ENCODE assay signal across 39 cellular contexts in genomic region chr11:76972051-76972450, GRCh38.
"Had no signal": no experiment of that assay in that cellular context is flagged by ENCODE, and none has a peak within 500 bp of the region (broad histone marks: within the 10 kb centered on the region; RNA-seq: fewer than 3 reads in every experiment).

No MANE protein-coding gene starts in this region.

- H3K27me3 ChIP-seq: adrenal gland, ascending aorta, body of pancreas, brain microvascular endothelial cell, breast epithelium, cardiac muscle cell had no signal

- DNase-seq: activated effector memory CD4-positive, alpha-beta T cell treated with anti-CD3 and anti-CD28 coated beads, Interleukin-2, amount 50 U/mL, for 16 hours; activated effector memory CD4-positive, alpha-beta T cell treated with Interleukin-2 at 50 U/mL for 16 hours; activated gamma-delta T cell; activated gamma-delta T cell treated with Interleukin-2 at 50 U/mL for 16 hours; activated naive CD4-positive, alpha-beta T cell treated with anti-CD3 and anti-CD28 coated beads for 36 hours; activated naive CD4-positive, alpha-beta T cell treated with anti-CD3 and anti-CD28 coated beads, Interleukin-2, amount 10 ng/mL, durations not matched to agents 7 days and 5 days; activated naive CD4-positive, alpha-beta T cell treated with anti-CD3 and anti-CD28 coated beads, Interleukin-2, amount 50 U/mL, for 16 hours; activated naive CD4-positive, alpha-beta T cell treated with Interleukin-2 at 50 U/mL for 16 hours; activated naive CD8-positive, alpha-beta T cell treated with anti-CD3 and anti-CD28 coated beads for 36 hours; activated naive CD8-positive, alpha-beta T cell treated with anti-CD3 and anti-CD28 coated beads, Interleukin-2, amount 10 ng/mL, durations not matched to agents 7 days and 5 days; activated naive CD8-positive, alpha-beta T cell treated with anti-CD3 and anti-CD28 coated beads, Interleukin-2, amount 50 U/mL, for 24 hours; activated T-cell treated with anti-CD3 and anti-CD28 coated beads, Interleukin-2, amount 50 U/mL, for 24 hours; activated T-cell treated with anti-CD3 and anti-CD28 coated beads, Interleukin-2, amount 50 U/mL, for 4 hours; activated T-cell treated with anti-CD3 and anti-CD28 coated beads, Interleukin-2, amount 50 U/mL, for 48 hours; activated T-cell treated with anti-CD3 and anti-CD28 coated beads, Interleukin-2, amount 50 U/mL, for 72 hours; adrenal gland; amniotic stem cell; amygdala; anterior cingulate cortex; aorta; body of pancreas; brain microvascular endothelial cell; caudate nucleus; central memory CD4-positive, alpha-beta T cell; cerebellar nuclear complex had no signal

- ATAC-seq: activated naive CD4-positive, alpha-beta T cell treated with anti-CD3 and anti-CD28 coated beads, Interleukin-2, amount 50 U/mL, for 72 hours; activated naive CD8-positive, alpha-beta T cell treated with anti-CD3 and anti-CD28 coated beads, Interleukin-2, amount 50 U/mL, for 24 hours; activated T-cell treated with anti-CD3 and anti-CD28 coated beads, Interleukin-2, amount 50 U/mL, for 4 hours; activated T-cell treated with anti-CD3 and anti-CD28 coated beads, Interleukin-2, amount 50 U/mL, for 72 hours; activated T-helper 17 cell treated with anti-CD3 and anti-CD28 coated beads, Interleukin-2, amount 50 U/mL, for 72 hours; body of pancreas had no signal

- H3K4me3 Mint-ChIP-seq: activated naive CD4-positive, alpha-beta T cell treated with anti-CD3 and anti-CD28 coated beads for 36 hours; activated naive CD4-positive, alpha-beta T cell treated with anti-CD3 and anti-CD28 coated beads, Interleukin-2, amount 10 ng/mL, durations not matched to agents 7 days and 5 days; activated naive CD4-positive, alpha-beta T cell treated with anti-CD3 and anti-CD28 coated beads, Interleukin-2, amount 50 U/mL, for 24 hours; activated naive CD8-positive, alpha-beta T cell; activated naive CD8-positive, alpha-beta T cell treated with anti-CD3 and anti-CD28 coated beads for 36 hours; activated naive CD8-positive, alpha-beta T cell treated with anti-CD3 and anti-CD28 coated beads, Interleukin-2, amount 10 ng/mL, durations not matched to agents 7 days and 5 days; activated naive CD8-positive, alpha-beta T cell treated with anti-CD3 and anti-CD28 coated beads, Interleukin-2, amount 50 U/mL, for 24 hours; activated T-cell treated with anti-CD3 and anti-CD28 coated beads, Interleukin-2, amount 50 U/mL, for 24 hours; activated T-cell treated with anti-CD3 and anti-CD28 coated beads, Interleukin-2, amount 50 U/mL, for 4 hours; activated T-cell treated with anti-CD3 and anti-CD28 coated beads, Interleukin-2, amount 50 U/mL, for 72 hours; activated T-helper 1 cell treated with anti-CD3 and anti-CD28 coated beads, Interleukin-12 subunit alpha, Interleukin-12 subunit beta, Interleukin-2, Interleukin-4 antibody, amounts not matched to agents 30 ng/mL and 10 ng/mL and 1 ng/mL, durations not matched to agents 14 hours and 24 hours and 36 hours; activated T-helper 17 cell treated with anti-CD3 and anti-CD28 coated beads, Interleukin-2, amount 50 U/mL, for 72 hours; brain; central memory CD8-positive, alpha-beta T cell had no signal

- H3K27me3 Mint-ChIP-seq: activated naive CD4-positive, alpha-beta T cell treated with anti-CD3 and anti-CD28 coated beads, Interleukin-2, amount 10 ng/mL, durations not matched to agents 7 days and 5 days; activated naive CD4-positive, alpha-beta T cell treated with anti-CD3 and anti-CD28 coated beads, Interleukin-2, amount 50 U/mL, for 24 hours; activated naive CD8-positive, alpha-beta T cell; activated naive CD8-positive, alpha-beta T cell treated with anti-CD3 and anti-CD28 coated beads for 36 hours; activated naive CD8-positive, alpha-beta T cell treated with anti-CD3 and anti-CD28 coated beads, Interleukin-2, amount 10 ng/mL, durations not matched to agents 7 days and 5 days; activated naive CD8-positive, alpha-beta T cell treated with anti-CD3 and anti-CD28 coated beads, Interleukin-2, amount 50 U/mL, for 24 hours; activated T-cell treated with anti-CD3 and anti-CD28 coated beads, Interleukin-2, amount 50 U/mL, for 24 hours; activated T-helper 17 cell treated with anti-CD3 and anti-CD28 coated beads, Interleukin-2, amount 50 U/mL, for 72 hours; brain; central memory CD8-positive, alpha-beta T cell had no signal

- H3K27ac Mint-ChIP-seq: activated naive CD4-positive, alpha-beta T cell treated with anti-CD3 and anti-CD28 coated beads for 36 hours; activated naive CD4-positive, alpha-beta T cell treated with anti-CD3 and anti-CD28 coated beads, Interleukin-2, amount 10 ng/mL, durations not matched to agents 7 days and 5 days; activated naive CD4-positive, alpha-beta T cell treated with anti-CD3 and anti-CD28 coated beads, Interleukin-2, amount 50 U/mL, for 24 hours; activated naive CD4-positive, alpha-beta T cell treated with anti-CD3 and anti-CD28 coated beads, Interleukin-2, amount 50 U/mL, for 72 hours; activated naive CD8-positive, alpha-beta T cell; activated naive CD8-positive, alpha-beta T cell treated with anti-CD3 and anti-CD28 coated beads for 36 hours; activated naive CD8-positive, alpha-beta T cell treated with anti-CD3 and anti-CD28 coated beads, Interleukin-2, amount 10 ng/mL, durations not matched to agents 7 days and 5 days; activated naive CD8-positive, alpha-beta T cell treated with anti-CD3 and anti-CD28 coated beads, Interleukin-2, amount 50 U/mL, for 24 hours; activated T-cell treated with anti-CD3 and anti-CD28 coated beads, Interleukin-2, amount 50 U/mL, for 24 hours; activated T-cell treated with anti-CD3 and anti-CD28 coated beads, Interleukin-2, amount 50 U/mL, for 72 hours; activated T-helper 1 cell treated with anti-CD3 and anti-CD28 coated beads, Interleukin-12 subunit alpha, Interleukin-12 subunit beta, Interleukin-2, Interleukin-4 antibody, amounts not matched to agents 30 ng/mL and 10 ng/mL and 1 ng/mL, durations not matched to agents 14 hours and 24 hours and 36 hours; activated T-helper 17 cell treated with anti-CD3 and anti-CD28 coated beads, Interleukin-2, amount 50 U/mL, for 72 hours; activated T-helper 2 cell treated with anti-CD3 and anti-CD28 coated beads, Interferon-gamma antibody, Interleukin-2, Interleukin-4, amounts not matched to agents 10 μg/mL and 5 μg/mL and 100 μg/mL, durations not matched to agents 14 hours and 24 hours and 36 hours; brain had no signal

- H3K4me3 ChIP-seq: adrenal gland, ascending aorta, body of pancreas, breast epithelium, cardiac muscle cell had no signal

- H3K36me3 ChIP-seq: adrenal gland, ascending aorta, brain microvascular endothelial cell, breast epithelium, cardiac muscle cell had no signal

- H3K4me1 Mint-ChIP-seq: activated naive CD4-positive, alpha-beta T cell treated with anti-CD3 and anti-CD28 coated beads, Interleukin-2, amount 10 ng/mL, durations not matched to agents 7 days and 5 days; activated naive CD4-positive, alpha-beta T cell treated with anti-CD3 and anti-CD28 coated beads, Interleukin-2, amount 50 U/mL, for 24 hours; activated naive CD8-positive, alpha-beta T cell treated with anti-CD3 and anti-CD28 coated beads for 36 hours; activated naive CD8-positive, alpha-beta T cell treated with anti-CD3 and anti-CD28 coated beads, Interleukin-2, amount 10 ng/mL, durations not matched to agents 7 days and 5 days; activated naive CD8-positive, alpha-beta T cell treated with anti-CD3 and anti-CD28 coated beads, Interleukin-2, amount 50 U/mL, for 24 hours; activated T-helper 17 cell treated with anti-CD3 and anti-CD28 coated beads, Interleukin-2, amount 50 U/mL, for 72 hours; brain; central memory CD8-positive, alpha-beta T cell had no signal

- H3K4me1 ChIP-seq: adrenal gland, ascending aorta, body of pancreas, breast epithelium had no signal

- H3K9me3 ChIP-seq: body of pancreas had no signal

- H3K36me3 Mint-ChIP-seq: activated naive CD4-positive, alpha-beta T cell treated with anti-CD3 and anti-CD28 coated beads, Interleukin-2, amount 10 ng/mL, durations not matched to agents 7 days and 5 days had no signal

- H3K27ac ChIP-seq: adrenal gland, ascending aorta, body of pancreas, brain microvascular endothelial cell, breast epithelium, cardiac muscle cell had no signal

- H3K9me3 Mint-ChIP-seq: activated naive CD4-positive, alpha-beta T cell treated with anti-CD3 and anti-CD28 coated beads, Interleukin-2, amount 50 U/mL, for 24 hours; activated T-helper 17 cell treated with anti-CD3 and anti-CD28 coated beads, Interleukin-2, amount 50 U/mL, for 72 hours; central memory CD8-positive, alpha-beta T cell had no signal

- FAIRE-seq: astrocyte, bronchial epithelial cell, colon had no signal
